ENCODE assay signal across 8 cellular contexts in genomic region chr22:42369250-42370041, GRCh38.
DNase-seq lines count a peak whose midpoint lies in the region; ATAC-seq and TF ChIP-seq lines count a peak whose summit lies in the region.

No MANE protein-coding gene starts in this region.

- peak overlapping the region; percentile 78 for H3K4me3 Mint-ChIP-seq in activated CD8-positive, alpha-beta T cell treated with anti-CD3 and anti-CD28 coated beads, Interleukin-2, amount 10 ng/mL, durations not matched to agents 7 days and 5 days

- H3K9me3 ChIP-seq in lung (ENCODE audit: control insufficient read depth in 2 of 2, insufficient read depth in 1 of 2, low read length in 1 of 2): no peaks in the 10 kb centered on the region

- 8 to 9% methylated on average over 37 to 42 of the region's 42 CpGs for WGBS in lung, 2 donors

- H3K27ac Mint-ChIP-seq in activated CD8-positive, alpha-beta T cell treated with anti-CD3 and anti-CD28 coated beads, Interleukin-2, amount 10 ng/mL, durations not matched to agents 7 days and 5 days: peak overlapping the region; percentile 72

- H3K4me1 Mint-ChIP-seq in activated CD8-positive, alpha-beta T cell treated with anti-CD3 and anti-CD28 coated beads, Interleukin-2, amount 10 ng/mL, durations not matched to agents 7 days and 5 days (ENCODE audit: low read depth): peaks cover 21% of the 10 kb centered on the region

- POLR2A ChIA-PET in activated CD8-positive, alpha-beta T cell treated with anti-CD3 and anti-CD28 coated beads, Interleukin-2, amount 10 ng/mL, durations not matched to agents 7 days and 5 days (lab: Charles Lee): interaction anchor here (1.0 kb wide), 1 partner anchor 52 kb away, joined by 3 read pairs; no protein-coding TSS in a partner anchor

- ATAC-seq in GM19372 (IDR thresholded peaks at IDR 0.05; ENCODE audit: low read depth, unreplicated experiment): peak; percentile 97
- peak; percentile 87 for ATAC-seq in HG03520 (IDR thresholded peaks at IDR 0.05; ENCODE audit: unreplicated experiment)
- peak; percentile 98 for ATAC-seq in activated CD8-positive, alpha-beta T cell treated with anti-CD3 and anti-CD28 coated beads, Interleukin-2, amount 10 ng/mL, durations not matched to agents 7 days and 5 days
- peak; percentile 96 for ATAC-seq in lung (ENCODE audit: insufficient read depth, low FRiP score)

- no peaks in the 10 kb centered on the region for H3K27me3 ChIP-seq in lung (ENCODE audit: control insufficient read depth, insufficient read depth)

- peak overlapping the region in 1 of 2 donors; percentile 12 for H3K27ac ChIP-seq in lung (ENCODE audit: low read depth in 1 of 2, low read length in 1 of 2)

- H3K36me3 Mint-ChIP-seq in activated CD8-positive, alpha-beta T cell treated with anti-CD3 and anti-CD28 coated beads, Interleukin-2, amount 10 ng/mL, durations not matched to agents 7 days and 5 days (ENCODE audit: low read depth): no peaks in the 10 kb centered on the region

- peaks cover 0 to 13% of the 10 kb centered on the region in 2 donors for H3K4me1 ChIP-seq in lung (ENCODE audit: control insufficient read depth in 2 of 2, insufficient read depth in 2 of 2, low read length in 2 of 2)

- DNase-seq in CD1c-positive myeloid dendritic cell (ENCODE audit: extremely low spot score): peak; percentile 91
- peak; percentile 90 for DNase-seq in NCI-H748 treated with DMSO at 0.1 percent for 48 hours (lab: John Stamatoyannopoulos, UW)
- peak; percentile 89 for DNase-seq in activated CD8-positive, alpha-beta T cell treated with anti-CD3 and anti-CD28 coated beads, Interleukin-2, amount 10 ng/mL, durations not matched to agents 7 days and 5 days
- DNase-seq in effector CD8-positive, alpha-beta T cell (lab: John Stamatoyannopoulos, UW): peak; percentile 77
- peak; percentile 94 for DNase-seq in lung (ENCODE audit: low spot score)
- peak; percentile 64 to 72 (median 68) for DNase-seq in stimulated activated CD4-positive, alpha-beta T cell treated with anti-CD3 and anti-CD28 coated beads, TNF-alpha, amount 100 ng/mL, for 1 hour (ENCODE audit: low read depth in 3 of 3, low spot score in 1 of 3)

- H3K36me3 ChIP-seq in lung (ENCODE audit: control insufficient read depth in 2 of 2, insufficient read depth in 2 of 2, low read length in 2 of 2): no peaks in the 10 kb centered on the region

- peaks cover 44% of the 10 kb centered on the region for H3K27me3 Mint-ChIP-seq in activated CD8-positive, alpha-beta T cell treated with anti-CD3 and anti-CD28 coated beads, Interleukin-2, amount 10 ng/mL, durations not matched to agents 7 days and 5 days (ENCODE audit: low read depth)

- H3K9me3 Mint-ChIP-seq in activated CD8-positive, alpha-beta T cell treated with anti-CD3 and anti-CD28 coated beads, Interleukin-2, amount 10 ng/mL, durations not matched to agents 7 days and 5 days (ENCODE audit: insufficient read depth): no peaks in the 10 kb centered on the region

- CTCF ChIA-PET in activated CD8-positive, alpha-beta T cell treated with anti-CD3 and anti-CD28 coated beads, Interleukin-2, amount 10 ng/mL, durations not matched to agents 7 days and 5 days (lab: Charles Lee): interaction anchor here (1.0 to 1.1 kb wide), 2 partner anchors 75 to 279 kb away, joined by 5 to 9 read pairs; partner anchors contain the start of gene NDUFA6

- peak overlapping the region; percentile 5 for H3K4me3 ChIP-seq in lung

- no peak for TF ChIP-seq CTCF in lung (IDR thresholded peaks at IDR 0.05; ENCODE audit: control extremely low read depth, extremely low read depth)
